ENCODE assay signal across 8 cellular contexts in the genomic region with DNA sequence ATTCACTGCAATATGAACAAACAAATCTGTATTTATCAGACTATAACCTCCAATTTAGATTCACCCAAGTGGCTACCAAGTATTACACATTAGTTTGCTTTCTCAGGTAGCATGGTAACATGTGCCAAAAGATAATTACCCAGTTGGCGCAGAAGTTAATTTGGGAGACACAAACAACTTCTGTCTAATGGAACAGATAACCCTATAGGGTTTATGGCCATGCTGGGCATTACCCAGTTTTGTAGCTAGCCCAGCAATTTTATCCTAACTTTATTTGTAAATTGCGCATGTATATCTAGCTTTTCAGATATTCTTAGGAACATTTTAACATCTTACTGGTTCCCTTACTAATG. TPM values are rescaled to one million over a fixed set of nuclear protein-coding genes. Genes with fewer than 3 reads are reported as not detected.
DNase-seq lines count a peak whose midpoint lies in the region; ATAC-seq and TF ChIP-seq lines count a peak whose summit lies in the region.

No MANE protein-coding gene starts in this region.

- no peak for TF ChIP-seq CTCF in HEK293 (tag by site-specific recombination; IDR thresholded peaks at IDR 0.05)
- no peak for TF ChIP-seq CTCF in activated CD8-positive, alpha-beta T cell treated with anti-CD3 and anti-CD28 coated beads for 36 hours (IDR thresholded peaks at IDR 0.05)

- peak overlapping the region; percentile 95 for H3K27ac Mint-ChIP-seq in activated CD8-positive, alpha-beta T cell treated with anti-CD3 and anti-CD28 coated beads for 36 hours
- H3K27ac Mint-ChIP-seq in stimulated activated effector memory CD8-positive, alpha-beta T cell treated with anti-CD3 and anti-CD28 coated beads, Interleukin-12 subunit alpha, Interleukin-12 subunit beta, amount 100 ng/mL, for 72 hours = peak overlapping the region; percentile 99

- H3K27ac ChIP-seq in HEK293 (ENCODE audit: extremely low read depth, low read depth, low read length) (peak overlapping the region; percentile 85; the same call in 1 of the 2 replicates), iPS-18a (ENCODE audit: low read length) (peak overlapping the region; percentile 99)

- CTCF ChIA-PET in HEK293 (lab: Yijun Ruan, JAX) = interaction anchor here (0.5 kb wide), 1 partner anchor 636 kb away, joined by 4 read pairs; no protein-coding TSS in a partner anchor
- CTCF ChIA-PET in activated CD8-positive, alpha-beta T cell treated with anti-CD3 and anti-CD28 coated beads for 36 hours (lab: Charles Lee) = interaction anchor here (0.8 kb wide), 1 partner anchor 58 kb away, joined by 3 read pairs; no protein-coding TSS in a partner anchor

- H3K4me3 ChIP-seq in HEK293 (ENCODE audit: low read depth, low read length) = peak overlapping the region; percentile 92
- H3K4me3 ChIP-seq in iPS-18a (ENCODE audit: low read length) = peak overlapping the region; percentile 98

- ATAC-seq in activated CD8-positive, alpha-beta T cell treated with anti-CD3 and anti-CD28 coated beads for 36 hours = no peak
- no peak for ATAC-seq in stimulated activated effector memory CD8-positive, alpha-beta T cell treated with anti-CD3 and anti-CD28 coated beads, Interleukin-12 subunit alpha, Interleukin-12 subunit beta, amount 100 ng/mL, for 72 hours
- ATAC-seq in HG03520 (IDR thresholded peaks at IDR 0.05; ENCODE audit: unreplicated experiment) = no peak

- H3K9me3 ChIP-seq in HEK293 (ENCODE audit: control insufficient read depth, insufficient read depth, low read depth, low read length) (no peaks in the 10 kb centered on the region), iPS-18a (ENCODE audit: control insufficient read depth, low read depth, low read length) (no peaks in the 10 kb centered on the region)

- DNase-seq in activated CD8-positive, alpha-beta T cell treated with anti-CD3 and anti-CD28 coated beads for 36 hours = no peak
- DNase-seq in stimulated activated effector memory CD8-positive, alpha-beta T cell treated with anti-CD3 and anti-CD28 coated beads, Interleukin-12 subunit alpha, Interleukin-12 subunit beta, amount 100 ng/mL, for 72 hours (ENCODE audit: low spot score in 2 of 2) = no peak
- DNase-seq in A172 (ENCODE audit: low spot score) (no peak), DMS 273 (lab: John Stamatoyannopoulos, UW; ENCODE audit: unreplicated experiment) (no peak)
- no peak for DNase-seq in activated effector memory CD4-positive, alpha-beta T cell treated with anti-CD3 and anti-CD28 coated beads, Interleukin-2, amount 50 U/mL, for 16 hours

- H3K9me3 Mint-ChIP-seq in activated CD8-positive, alpha-beta T cell treated with anti-CD3 and anti-CD28 coated beads for 36 hours = peaks cover 2% of the 10 kb centered on the region
- no peaks in the 10 kb centered on the region for H3K9me3 Mint-ChIP-seq in stimulated activated effector memory CD8-positive, alpha-beta T cell treated with anti-CD3 and anti-CD28 coated beads, Interleukin-12 subunit alpha, Interleukin-12 subunit beta, amount 100 ng/mL, for 72 hours

- H3K36me3 Mint-ChIP-seq in activated CD8-positive, alpha-beta T cell treated with anti-CD3 and anti-CD28 coated beads for 36 hours (ENCODE audit: low read depth) = peaks cover 44% of the 10 kb centered on the region
- H3K36me3 Mint-ChIP-seq in stimulated activated effector memory CD8-positive, alpha-beta T cell treated with anti-CD3 and anti-CD28 coated beads, Interleukin-12 subunit alpha, Interleukin-12 subunit beta, amount 100 ng/mL, for 72 hours = peaks cover 60% of the 10 kb centered on the region

- no peaks in the 10 kb centered on the region for H3K27me3 ChIP-seq in iPS-18a (ENCODE audit: control insufficient read depth, insufficient read depth, low read length)

- peak overlapping the region; percentile 87 for H3K4me3 Mint-ChIP-seq in activated CD8-positive, alpha-beta T cell treated with anti-CD3 and anti-CD28 coated beads for 36 hours
- peak overlapping the region; percentile 95 for H3K4me3 Mint-ChIP-seq in stimulated activated effector memory CD8-positive, alpha-beta T cell treated with anti-CD3 and anti-CD28 coated beads, Interleukin-12 subunit alpha, Interleukin-12 subunit beta, amount 100 ng/mL, for 72 hours

- POLR2A ChIA-PET in HEK293 (lab: Yijun Ruan, JAX) = interaction anchor here (0.6 to 1.3 kb wide), 7 partner anchors 19 to 244 kb away, joined by 3 to 8 read pairs (median 3); a partner anchor contains a TSS
- POLR2A ChIA-PET in activated CD8-positive, alpha-beta T cell treated with anti-CD3 and anti-CD28 coated beads for 36 hours (lab: Charles Lee) = interaction anchor here (0.6 to 2.6 kb wide), 12 partner anchors 15 to 903 kb away, joined by 3 to 26 read pairs (median 3); a partner anchor contains a TSS

- H3K27me3 Mint-ChIP-seq in activated CD8-positive, alpha-beta T cell treated with anti-CD3 and anti-CD28 coated beads for 36 hours = no peaks in the 10 kb centered on the region

- intact Hi-C loops in activated CD8-positive, alpha-beta T cell treated with anti-CD3 and anti-CD28 coated beads for 36 hours (cut with micrococcal nuclease) = loop anchor here (5.0 kb wide), 1 partner anchor 38 kb away; a partner anchor contains a TSS

- H3K36me3 ChIP-seq in HEK293 (ENCODE audit: control insufficient read depth in 2 of 2, insufficient read depth in 1 of 2, low read length in 2 of 2) (peaks cover 0 to 43% of the 10 kb centered on the region in 2 experiments; a peak in 2 of 3 replicates), iPS-18a (ENCODE audit: control insufficient read depth, low read depth, low read length) (peaks cover 27% of the 10 kb centered on the region)

- H3K4me1 Mint-ChIP-seq in activated CD8-positive, alpha-beta T cell treated with anti-CD3 and anti-CD28 coated beads for 36 hours (ENCODE audit: low read depth) = peaks cover 19% of the 10 kb centered on the region
- H3K4me1 Mint-ChIP-seq in stimulated activated effector memory CD8-positive, alpha-beta T cell treated with anti-CD3 and anti-CD28 coated beads, Interleukin-12 subunit alpha, Interleukin-12 subunit beta, amount 100 ng/mL, for 72 hours = peaks cover 21% of the 10 kb centered on the region

- H3K4me1 ChIP-seq in HEK293 (ENCODE audit: control insufficient read depth, insufficient read depth, low read length) (no peaks in the 10 kb centered on the region), iPS-18a (ENCODE audit: control insufficient read depth, low read depth, low read length) (peaks cover 5% of the 10 kb centered on the region)

- H3K9ac ChIP-seq in iPS-18a (ENCODE audit: low read length) = peak overlapping the region; percentile 99

TF ChIP-seq in HEK293, 187 proteins besides CTCF, POLR2A, EP300 and RAD21:
- no peak for TF ChIP-seq ZNF626 (tag by site-specific recombination; IDR thresholded peaks at IDR 0.05)
- TF ChIP-seq ZSCAN30 (tag by site-specific recombination; IDR thresholded peaks at IDR 0.05) = 0 out of 2 replicates have a peak, but pooled peaks have one; percentile 40
- TF ChIP-seq ZNF157 (tag by site-specific recombination; IDR thresholded peaks at IDR 0.05) = no peak
- TF ChIP-seq ZNF791 (tag by site-specific recombination; IDR thresholded peaks at IDR 0.05) = no peak

RNA-seq across cellular contexts. Expression of a gene that starts 0.8 kb away (rescaled TPM):
- total RNA-seq in activated CD8-positive, alpha-beta T cell treated with anti-CD3 and anti-CD28 coated beads for 36 hours = 100 to 1,000 TPM; 421 to 453 TPM
- 621 and 649 TPM in 2 replicates for total RNA-seq in A172 (2014; rRNA removed; shearing (Covaris generic))

RNA-seq across cellular contexts. Expression of a gene that starts 39.2 kb away (rescaled TPM):
- 1 to 10 TPM; 5.2 to 9.5 TPM for total RNA-seq in activated CD8-positive, alpha-beta T cell treated with anti-CD3 and anti-CD28 coated beads for 36 hours
- 13.0 and 35.8 TPM in 2 replicates for total RNA-seq in A172 (2014; rRNA removed; shearing (Covaris generic))
